25 cellular contexts compared by ENCODE assay signal in genomic region chr1:11984559-11984958, GRCh38. TPM values are rescaled to one million over a fixed set of nuclear protein-coding genes. Genes with fewer than 3 reads are reported as not detected.
DNase-seq lines count a peak whose midpoint lies in the region; ATAC-seq and TF ChIP-seq lines count a peak whose summit lies in the region.
"Had no signal": no experiment of that assay in that cellular context is flagged by ENCODE, and none has a peak within 500 bp of the region (broad histone marks: within the 10 kb centered on the region; RNA-seq: fewer than 3 reads in every experiment).

No MANE protein-coding gene starts in this region.

- H3K36me3 ChIP-seq in A673 (ENCODE audit: insufficient read depth, low read length, poor library complexity, severe bottlenecking) (peaks cover 39% of the 10 kb centered on the region), Loucy (ENCODE audit: insufficient read depth, low read length) (peaks cover 9% of the 10 kb centered on the region; the same call in 1 of the 2 replicates), hepatocyte (replicated peaks; ENCODE audit: insufficient read depth, low read depth) (no peaks in the 10 kb centered on the region), psoas muscle (ENCODE audit: insufficient read depth in 1 of 2, low read depth in 1 of 2) (peaks cover 13 to 80% of the 10 kb centered on the region in 2 donors), aorta (ENCODE audit: control insufficient read depth in 1 of 2, insufficient read depth in 2 of 2, low read length in 1 of 2) (no peaks in the 10 kb centered on the region)

- no TSS peak for BruUV-seq in A673 (replicated peaks; lab: Mats Ljungman, UMichigan)

- H4K20me1 ChIP-seq in Loucy (ENCODE audit: insufficient read depth, low read length, poor library complexity, severe bottlenecking) (peaks cover 28% of the 10 kb centered on the region), hepatocyte (ENCODE audit: insufficient read depth, poor library complexity, severe bottlenecking) (no peaks in the 10 kb centered on the region)

- POLR2A ChIA-PET in A673 (lab: Charles Lee; ENCODE audit: low non-redundant PET): interaction anchor here (0.6 kb wide), 1 partner anchor 76 kb away, joined by 3 read pairs; no protein-coding TSS in a partner anchor

- H3K9me3 ChIP-seq in A673 (ENCODE audit: low read depth, low read length, poor library complexity, severe bottlenecking) (no peaks in the 10 kb centered on the region), Loucy (ENCODE audit: insufficient read depth, low read depth, low read length) (no peaks in the 10 kb centered on the region), hepatocyte (ENCODE audit: low read depth) (no peaks in the 10 kb centered on the region), psoas muscle (no peaks in the 10 kb centered on the region), aorta (ENCODE audit: control insufficient read depth, low read length) (no peaks in the 10 kb centered on the region)
- H3K9me3 ChIP-seq: body of pancreas had no signal

- peaks cover 71% of the 10 kb centered on the region for H3K79me2 ChIP-seq in Loucy (ENCODE audit: insufficient read depth, low read length)
- H3K79me2 ChIP-seq in hepatocyte: peaks cover 71% of the 10 kb centered on the region

- peak overlapping the region; percentile 32 for H3K9ac ChIP-seq in Loucy (ENCODE audit: low read depth, low read length, poor library complexity, severe bottlenecking)

- CTCF ChIA-PET in A673 (lab: Charles Lee): no interaction called here

- H3K9me2 ChIP-seq in Loucy (replicated peaks; ENCODE audit: low read depth, low read length) (no peaks in the 10 kb centered on the region), hepatocyte (replicated peaks; ENCODE audit: insufficient read depth) (no peaks in the 10 kb centered on the region)

- peak overlapping the region; percentile 96 for H3K27ac ChIP-seq in A673 (ENCODE audit: low read depth, low read length, poor library complexity, severe bottlenecking)
- H3K27ac ChIP-seq in hepatocyte: peak overlapping the region; percentile 81
- H3K27ac ChIP-seq in psoas muscle: peak overlapping the region; percentile 97
- no peak overlapping the region for H3K27ac ChIP-seq in aorta (ENCODE audit: low read depth in 1 of 2, low read length in 2 of 2)
- H3K27ac ChIP-seq: body of pancreas, VCaP had no signal

- H3K4me1 ChIP-seq in A673 (ENCODE audit: insufficient read depth, low read length, poor library complexity, severe bottlenecking) (peaks cover 51% of the 10 kb centered on the region), Loucy (ENCODE audit: insufficient read depth, low read length, poor library complexity, severe bottlenecking) (peaks cover 45% of the 10 kb centered on the region), hepatocyte (ENCODE audit: insufficient read depth) (peaks cover 29% of the 10 kb centered on the region), psoas muscle (peaks cover 66% of the 10 kb centered on the region), aorta (ENCODE audit: control insufficient read depth in 1 of 2, insufficient read depth in 2 of 2, low read length in 2 of 2) (no peaks in the 10 kb centered on the region)

- intact Hi-C loops in A673 (cut with micrococcal nuclease; ENCODE audit: unreplicated experiment): no loop called here
- intact Hi-C loops in psoas muscle (cut with DNase I): no loop called here
- intact Hi-C loops in aorta (cut with DNase I): loop anchor here in 1 of 2 donors (5.0 kb wide), 2 partner anchors 47 to 147 kb away; no protein-coding TSS in a partner anchor

- no peak overlapping the region for H3K4me3 ChIP-seq in A673 (ENCODE audit: low read depth, low read length, poor library complexity, severe bottlenecking)
- H3K4me3 ChIP-seq in Loucy (ENCODE audit: low read length, poor library complexity, severe bottlenecking): peak overlapping the region; percentile 41
- H3K4me3 ChIP-seq in hepatocyte: no peak overlapping the region
- peak overlapping the region; percentile 22 for H3K4me3 ChIP-seq in psoas muscle
- no peak overlapping the region for H3K4me3 ChIP-seq in aorta (ENCODE audit: low read length in 2 of 2)
- H3K4me3 ChIP-seq: body of pancreas, SK-N-MC had no signal

- ATAC-seq in psoas muscle: no peak
- no peak for ATAC-seq in GM19328 (IDR thresholded peaks at IDR 0.05; ENCODE audit: unreplicated experiment)
- no peak for ATAC-seq in GM18873 (IDR thresholded peaks at IDR 0.05; ENCODE audit: low FRiP score, unreplicated experiment)
- ATAC-seq in aorta (ENCODE audit: low FRiP score): no peak
- ATAC-seq: activated CD8-positive, alpha-beta memory T cell treated with anti-CD3 and anti-CD28 coated beads, Interleukin-2, amount 10 ng/mL, durations not matched to agents 7 days and 5 days; body of pancreas; stimulated activated naive CD8-positive, alpha-beta T cell treated with anti-CD3 and anti-CD28 coated beads, Interleukin-15, amount 100 ng/mL, for 72 hours; T-helper 17 cell had no signal

- H2AFZ ChIP-seq in Loucy (ENCODE audit: low read length): no peak overlapping the region
- H2AFZ ChIP-seq in hepatocyte: no peak overlapping the region

- H3K4me2 ChIP-seq in Loucy (ENCODE audit: low read depth, low read length, poor library complexity, severe bottlenecking): peak overlapping the region; percentile 99
- H3K4me2 ChIP-seq in hepatocyte: peak overlapping the region; percentile 61

- no peaks in the 10 kb centered on the region for H3K27me3 ChIP-seq in A673 (replicated peaks; ENCODE audit: insufficient read depth, low read depth, low read length, poor library complexity)
- no peaks in the 10 kb centered on the region for H3K27me3 ChIP-seq in Loucy (ENCODE audit: insufficient read depth, low read length, poor library complexity, severe bottlenecking)
- H3K27me3 ChIP-seq in hepatocyte: no peaks in the 10 kb centered on the region
- H3K27me3 ChIP-seq in psoas muscle (ENCODE audit: insufficient read depth in 3 of 3, low read length in 2 of 3): no peaks in the 10 kb centered on the region
- H3K27me3 ChIP-seq in aorta (ENCODE audit: control insufficient read depth in 1 of 2, insufficient read depth in 2 of 2, low read length in 1 of 2): no peaks in the 10 kb centered on the region
- H3K27me3 ChIP-seq: body of pancreas had no signal

- 64% methylated on average over 6 of the region's 6 CpGs for WGBS in hepatocyte (ENCODE audit: low lambda C conversion rate, missing lambda C conversion rate)
- WGBS in psoas muscle, 3 donors: 85 to 87% (median 86%) methylated on average over 6 of the region's 6 CpGs
- 85% methylated on average over 6 of the region's 6 CpGs for WGBS in aorta, 2 donors

- DNase-seq in A673 (ENCODE audit: low spot score): no peak
- peak; percentile 65 for DNase-seq in hepatocyte (ENCODE audit: low spot score)
- DNase-seq in psoas muscle: no peak
- no peak for DNase-seq in putamen (ENCODE audit: low spot score)
- no peak for DNase-seq in aorta
- DNase-seq: activated CD4-positive, alpha-beta T cell treated with anti-CD3 and anti-CD28 coated beads, Interleukin-2, amount 10 ng/mL, durations not matched to agents 7 days and 5 days; activated CD8-positive, alpha-beta memory T cell treated with anti-CD3 and anti-CD28 coated beads, Interleukin-2, amount 10 ng/mL, durations not matched to agents 7 days and 5 days; activated naive CD8-positive, alpha-beta T cell treated with anti-CD3 and anti-CD28 coated beads for 36 hours; body of pancreas; C1 segment of cervical spinal cord; DMS 273 treated with DMSO at 0.1 percent for 48 hours; effector memory CD4-positive, alpha-beta T cell; NCI-H1417; NCI-H2081 treated with DMSO at 0.1 percent for 48 hours; NK-92 treated with Interleukin-12 subunit alpha and Interleukin-12 subunit beta, amount 100 ng/mL, for 24 hours; stimulated activated CD4-positive, alpha-beta T cell treated with anti-CD3 and anti-CD28 coated beads, Interleukin-12 subunit alpha, Interleukin-12 subunit beta, amount 100 ng/mL, for 4 hours; stimulated activated CD4-positive, alpha-beta T cell treated with anti-CD3 and anti-CD28 coated beads, Interleukin-4, amount 100 ng/mL, for 4 hours; stimulated activated naive CD8-positive, alpha-beta T cell treated with anti-CD3 and anti-CD28 coated beads, Interleukin-15, amount 100 ng/mL, for 72 hours; T-helper 17 cell; trophoblast cell had no signal

- TF ChIP-seq CTCF in A673 (conservative IDR thresholded peaks at IDR 0.05; ENCODE audit: low read depth, low read length): no peak
- no peak for TF ChIP-seq CTCF in Loucy (conservative IDR thresholded peaks at IDR 0.05; ENCODE audit: low read length)
- TF ChIP-seq CTCF in hepatocyte (IDR thresholded peaks at IDR 0.05; ENCODE audit: poor library complexity): no peak
- no peak for TF ChIP-seq CTCF in psoas muscle (IDR thresholded peaks at IDR 0.05)

- H3F3A ChIP-seq in Loucy (ENCODE audit: low read depth): no peaks in the 10 kb centered on the region

RNA-seq across cellular contexts. Expression of gene MFN2, which starts 4.3 kb away (rescaled TPM):
- total RNA-seq in A673 (2021): 157 and 160 TPM in 2 replicates
- 45.1 and 54.3 TPM in 2 replicates for total RNA-seq in hepatocyte
- 35.1 and 43.1 TPM in 2 replicates for polyA plus RNA-seq in hepatocyte
- 100 to 1,000 TPM; 245 to 542 (median 320) TPM for total RNA-seq in psoas muscle
- 100 to 1,000 TPM; 163 to 225 (median 177) TPM for polyA plus RNA-seq in psoas muscle
- total RNA-seq in aorta: 10 to 100 TPM; 57.1 TPM
- 10 to 100 TPM; 22.4 to 33.3 TPM for polyA plus RNA-seq in aorta

RNA-seq across cellular contexts. Expression of gene MIIP, which starts 34.7 kb away (rescaled TPM):
- total RNA-seq in A673 (2021): 43.8 and 45.9 TPM in 2 replicates
- total RNA-seq in hepatocyte: 20.6 TPM in 2 replicates
- 39.6 and 45.2 TPM in 2 replicates for polyA plus RNA-seq in hepatocyte
- 10 to 100 TPM; 14.4 to 20.3 (median 16.7) TPM for total RNA-seq in psoas muscle
- polyA plus RNA-seq in psoas muscle: 10 to 100 TPM; 20.0 to 30.5 (median 23.4) TPM
- total RNA-seq in aorta: 10 to 100 TPM; 19.5 to 25.4 TPM
- 100 to 1,000 TPM in 1 of 2 donors, 10 to 100 TPM in 1; 16.3 to 132 TPM for polyA plus RNA-seq in aorta

RNA-seq across cellular contexts. Expression of gene PLOD1, which starts 50.0 kb away (rescaled TPM):
- 94.8 and 103 TPM in 2 replicates for total RNA-seq in A673 (2021)
- total RNA-seq in hepatocyte: 153 and 184 TPM in 2 replicates
- polyA plus RNA-seq in hepatocyte: 195 and 200 TPM in 2 replicates
- total RNA-seq in psoas muscle: 10 to 100 TPM; 25.1 to 52.3 (median 35.7) TPM
- 10 to 100 TPM; 33.5 to 48.6 (median 39.1) TPM for polyA plus RNA-seq in psoas muscle
- total RNA-seq in aorta: 10 to 100 TPM; 80.2 to 95.9 TPM
- 10 to 100 TPM; 28.9 to 60.0 TPM for polyA plus RNA-seq in aorta

RNA-seq across cellular contexts. Expression of gene KIAA2013, which starts 58.3 kb away (rescaled TPM):
- total RNA-seq in A673 (2021) (52.4 and 53.4 TPM in 2 replicates), hepatocyte (63.6 and 73.1 TPM in 2 replicates), psoas muscle (10 to 100 TPM; 29.7 to 35.8 (median 33.4) TPM), aorta (10 to 100 TPM; 31.7 to 37.1 TPM)
- polyA plus RNA-seq in hepatocyte (85.1 and 85.5 TPM in 2 replicates), psoas muscle (10 to 100 TPM; 24.4 to 79.7 (median 34.7) TPM), aorta (10 to 100 TPM; 19.7 to 34.6 TPM)

Comparison
In these comparisons a context has a peak if more than half of its experiments do, and no peak if none do; other contexts are left out.
1. H3K27ac ChIP-seq: peak in A673 (single experiment), hepatocyte (single experiment) and psoas muscle (single experiment); none in aorta (0 of 2).
2. H3K4me3 ChIP-seq: peak in Loucy (single experiment) and psoas muscle (single experiment); none in A673 (single experiment), hepatocyte (single experiment) and aorta (0 of 2).